Comparison of ENCODE assay signal across 8 cellular contexts in genomic region chr11:119206512-119207299, GRCh38. TPM values are rescaled to one million over a fixed set of nuclear protein-coding genes. Genes with fewer than 3 reads are reported as not detected.
DNase-seq lines count a peak whose midpoint lies in the region; ATAC-seq and TF ChIP-seq lines count a peak whose summit lies in the region.

No MANE protein-coding gene starts in this region.

- H3K27ac ChIP-seq in HCT116 (ENCODE audit: low read depth, low read length) = peak overlapping the region; percentile 80
- peak overlapping the region; percentile 70 to 96 (median 95) for H3K27ac ChIP-seq in gastroesophageal sphincter
- peak overlapping the region; percentile 95 for H3K27ac ChIP-seq in suprapubic skin

- TF ChIP-seq CTCF in HCT116 (IDR thresholded peaks at IDR 0.05 in 2 of 3, conservative IDR thresholded peaks at IDR 0.05 in 1 of 3; ENCODE audit: borderline replicate concordance in 1 of 3, insufficient read depth in 1 of 3, low read depth in 2 of 3, low read length in 2 of 3) (no peak), gastroesophageal sphincter (IDR thresholded peaks at IDR 0.05) (no peak), suprapubic skin (IDR thresholded peaks at IDR 0.05) (no peak)

- RAD21 ChIA-PET in HCT116 (lab: Charles Lee; ENCODE audit: low non-redundant PET in 1 of 2, low total read pairs in 2 of 2, uncharacterized antibody in 2 of 2, unreplicated experiment in 2 of 2) = no interaction called here

- DNase-seq in GF-D8 (lab: John Stamatoyannopoulos, UW) (peak; percentile 69), HCT116 (ENCODE audit: low read depth, low spot score) (no peak), NCI-H69 (lab: John Stamatoyannopoulos, UW) (peak; percentile 74), nucleus accumbens (lab: John Stamatoyannopoulos, UW) (peak in 31 of 56 donors; percentile 15 to 73 (median 45)), suprapubic skin (ENCODE audit: low spot score in 2 of 2) (peak; percentile 81 to 83)
- peak; percentile 40 for DNase-seq in activated effector memory CD4-positive, alpha-beta T cell treated with Interleukin-2 at 50 U/mL for 16 hours

- no peak overlapping the region for H2AFZ ChIP-seq in HCT116 (ENCODE audit: low read depth, low read length, poor library complexity, severe bottlenecking)

- ATAC-seq in HCT116 (peak; percentile 8), gastroesophageal sphincter (peak; percentile 20), HG03378 (IDR thresholded peaks at IDR 0.05; ENCODE audit: unreplicated experiment) (no peak)

- peaks cover 49% of the 10 kb centered on the region for H3K79me2 ChIP-seq in HCT116 (ENCODE audit: insufficient read depth, low read length)

- peak overlapping the region; percentile 70 for H3K4me2 ChIP-seq in HCT116 (ENCODE audit: low read length)

- no peak for TF ChIP-seq EP300 in gastroesophageal sphincter (IDR thresholded peaks at IDR 0.05)
- TF ChIP-seq EP300 in suprapubic skin (IDR thresholded peaks at IDR 0.05) = no peak

- no peak for TF ChIP-seq RAD21 in HCT116 (IDR thresholded peaks at IDR 0.05; ENCODE audit: low read depth)

- H4K20me1 ChIP-seq in HCT116 (ENCODE audit: insufficient read depth) = no peaks in the 10 kb centered on the region

- H3K36me3 ChIP-seq in HCT116 (ENCODE audit: control insufficient read depth in 1 of 2, insufficient read depth in 2 of 2, low read length in 2 of 2) (no peaks in the 10 kb centered on the region), gastroesophageal sphincter (no peaks in the 10 kb centered on the region), suprapubic skin (no peaks in the 10 kb centered on the region)

- H3K4me1 ChIP-seq in HCT116 (ENCODE audit: control insufficient read depth in 1 of 2, insufficient read depth in 2 of 2, low read length in 2 of 2) = peaks cover 10 to 16% of the 10 kb centered on the region in 2 experiments
- H3K4me1 ChIP-seq in gastroesophageal sphincter = peaks cover 0 to 50% (median 0%) of the 10 kb centered on the region in 3 donors
- H3K4me1 ChIP-seq in suprapubic skin = peaks cover 22% of the 10 kb centered on the region

- no peak for TF ChIP-seq POLR2A in HCT116 (IDR thresholded peaks at IDR 0.05; ENCODE audit: borderline replicate concordance, extremely low read depth, insufficient read depth, insufficient read length)
- TF ChIP-seq POLR2A in gastroesophageal sphincter (IDR thresholded peaks at IDR 0.05) = no peak
- TF ChIP-seq POLR2A in suprapubic skin (IDR thresholded peaks at IDR 0.05) = no peak

- H3K9me3 ChIP-seq in HCT116 (ENCODE audit: control insufficient read depth in 1 of 2, insufficient read depth in 1 of 2, low read depth in 1 of 2, low read length in 2 of 2) (no peaks in the 10 kb centered on the region), gastroesophageal sphincter (no peaks in the 10 kb centered on the region), suprapubic skin (no peaks in the 10 kb centered on the region)

- BruUV-seq in HCT116 (replicated peaks; lab: Mats Ljungman, UMichigan) = TSS peak; percentile 72

- POLR2A ChIA-PET in HCT116 (lab: Charles Lee) = interaction anchor here (0.6 to 0.7 kb wide), 2 partner anchors 132 to 226 kb away, joined by 3 to 5 read pairs; no protein-coding TSS in a partner anchor

- peak overlapping the region; percentile 72 to 96 for H3K4me3 ChIP-seq in HCT116 (replicated peaks in 1 of 2; ENCODE audit: low read depth in 1 of 2, low read length in 2 of 2)
- H3K4me3 ChIP-seq in gastroesophageal sphincter = peak overlapping the region; percentile 63 to 96
- H3K4me3 ChIP-seq in suprapubic skin = peak overlapping the region; percentile 94

- no peaks in the 10 kb centered on the region for H3K9me2 ChIP-seq in HCT116 (ENCODE audit: insufficient read depth)

- CTCF ChIA-PET in HCT116 (lab: Charles Lee) = interaction anchor here (0.6 to 2.4 kb wide), 17 partner anchors 9 to 168 kb away, joined by 3 to 17 read pairs (median 5); partner anchors contain the start of genes C1QTNF5 and DPAGT1

- intact Hi-C loops in HCT116 (cut with micrococcal nuclease) = loop anchor here (5.0 kb wide), 1 partner anchor 266 kb away; no protein-coding TSS in a partner anchor

- H3K9ac ChIP-seq in HCT116 (ENCODE audit: low read length) = peak overlapping the region; percentile 87

- H3K27me3 ChIP-seq in HCT116 (ENCODE audit: insufficient read depth, low read length) = no peaks in the 10 kb centered on the region
- no peaks in the 10 kb centered on the region for H3K27me3 ChIP-seq in gastroesophageal sphincter
- no peaks in the 10 kb centered on the region for H3K27me3 ChIP-seq in suprapubic skin

- 0 to 1% methylated on average over 9 to 12 of the region's 40 CpGs for WGBS in gastroesophageal sphincter (ENCODE audit: low coverage in 1 of 2), 2 donors
- WGBS in suprapubic skin = under 1% methylated on average over 37 of the region's 40 CpGs

TF ChIP-seq in HCT116, 20 proteins besides CTCF, POLR2A, EP300 and RAD21:
- TF ChIP-seq ELF1 (IDR thresholded peaks at IDR 0.05; ENCODE audit: borderline replicate concordance, low read depth) (no peak), EGR1 (IDR thresholded peaks at IDR 0.05; ENCODE audit: low read depth) (peak; percentile 83), MAX (IDR thresholded peaks at IDR 0.05) (no peak), YY1 (IDR thresholded peaks at IDR 0.05; ENCODE audit: extremely low read depth, insufficient replicate concordance, low read depth, low read length) (no peak), TCF7L2 (IDR thresholded peaks at IDR 0.05; ENCODE audit: borderline replicate concordance, extremely low read depth, insufficient read depth, insufficient read length) (no peak), SRF (IDR thresholded peaks at IDR 0.05; ENCODE audit: low read depth) (no peak), ATF3 (IDR thresholded peaks at IDR 0.05) (no peak)

RNA-seq across cellular contexts. Expression of gene CBL, which starts 0.6 kb away (rescaled TPM):
- total RNA-seq in HCT116 (2021; ENCODE audit: unreplicated experiment) = 31.1 TPM
- polyA plus RNA-seq in HCT116 (2012) = 9.1 and 10.8 TPM in 2 replicates
- total RNA-seq in gastroesophageal sphincter = 10 to 100 TPM; 20.2 to 29.2 (median 25.1) TPM
- 10 to 100 TPM; 13.2 to 17.4 (median 17.2) TPM for total RNA-seq in suprapubic skin

RNA-seq across cellular contexts. Expression of gene NHERF4, which starts 21.4 kb away (rescaled TPM):
- total RNA-seq in HCT116 (2021; ENCODE audit: unreplicated experiment) (0.30 TPM), gastroesophageal sphincter (under 1 TPM in 1 of 4 donors, not detected in 3; 0.19 TPM), suprapubic skin (1 to 10 TPM in 1 of 4 donors, under 1 TPM in 2, not detected in 1; 0.68 to 1.1 (median 0.87) TPM)
- 0.04 and 0.07 TPM in 2 replicates for polyA plus RNA-seq in HCT116 (2012)

RNA-seq across cellular contexts. Expression of gene NLRX1, which starts 38.2 kb away (rescaled TPM):
- total RNA-seq in HCT116 (2021; ENCODE audit: unreplicated experiment) (21.4 TPM), gastroesophageal sphincter (10 to 100 TPM; 12.1 to 41.4 (median 17.7) TPM), suprapubic skin (10 to 100 TPM; 20.7 to 31.5 (median 30.4) TPM)
- 15.8 and 17.7 TPM in 2 replicates for polyA plus RNA-seq in HCT116 (2012)

RNA-seq across cellular contexts. Expression of gene ABCG4, which starts 57.9 kb away (rescaled TPM):
- 1.9 TPM for total RNA-seq in HCT116 (2021; ENCODE audit: unreplicated experiment)
- 1.5 and 1.7 TPM in 2 replicates for polyA plus RNA-seq in HCT116 (2012)
- 1 to 10 TPM in 1 of 4 donors, under 1 TPM in 2, not detected in 1; 0.20 to 1.1 (median 0.40) TPM for total RNA-seq in gastroesophageal sphincter
- 1 to 10 TPM in 2 of 4 donors, under 1 TPM in 2; 0.26 to 1.6 (median 0.73) TPM for total RNA-seq in suprapubic skin
